8 cellular contexts compared by ENCODE assay signal in the genomic region with DNA sequence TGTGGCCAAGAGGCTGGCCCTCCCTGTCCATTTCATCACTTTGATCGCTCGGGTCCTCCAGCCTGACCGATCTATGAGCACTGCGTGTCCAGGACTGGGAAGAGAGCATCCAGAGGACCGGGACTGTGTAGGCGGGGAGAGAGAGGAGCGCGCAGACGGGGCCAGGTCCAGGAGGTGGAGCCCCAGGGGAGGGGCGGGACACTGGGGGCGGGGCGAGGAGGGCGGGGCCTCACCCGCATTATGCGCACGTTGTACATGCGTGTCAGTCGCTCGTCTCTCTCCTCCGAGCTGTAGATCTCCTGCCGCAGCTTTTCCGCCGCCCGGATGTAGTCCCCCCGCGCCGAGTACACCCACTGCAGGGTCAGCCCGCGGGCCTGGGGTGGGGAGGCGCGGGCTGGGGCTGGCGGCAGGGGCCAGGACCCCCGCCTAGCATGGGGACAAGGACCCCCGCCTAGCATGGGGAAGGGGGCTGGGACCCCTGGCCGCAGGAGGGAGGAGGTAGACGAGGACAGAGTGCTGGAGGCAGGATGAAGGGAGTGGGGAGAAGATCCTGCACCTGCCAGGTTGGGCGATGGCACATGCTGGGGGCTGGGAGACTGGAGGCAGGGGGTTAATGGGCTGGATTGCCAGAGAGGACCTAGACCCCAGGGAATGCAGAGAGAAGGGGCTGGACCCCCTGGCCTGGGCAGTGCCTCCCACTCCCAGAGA. TPM values are rescaled to one million over a fixed set of nuclear protein-coding genes. Genes with fewer than 3 reads are reported as not detected.
A peak's percentile ranks its signal among the peaks of the same experiment; 100 is the strongest.
DNase-seq lines count a peak whose midpoint lies in the region; ATAC-seq, FAIRE-seq and TF ChIP-seq lines count a peak whose summit lies in the region.

No MANE protein-coding gene starts in this region.

- H3K4me1 ChIP-seq in KMS-11 (ENCODE audit: low read depth, poor library complexity, severe bottlenecking) (peaks cover 4% of the 10 kb centered on the region), SJCRH30 (no peaks in the 10 kb centered on the region), pancreas (no peaks in the 10 kb centered on the region), thyroid gland (peaks cover 0 to 9% of the 10 kb centered on the region in 2 donors)

- ATAC-seq in GM21423 (IDR thresholded peaks at IDR 0.05; ENCODE audit: unreplicated experiment) (peak; percentile 79), pancreas (peak; percentile 69 to 96 (median 94))

- 33 to 38% methylated on average over 36 to 37 of the region's 37 CpGs for WGBS in pancreas, 2 donors
- WGBS in thyroid gland, 2 donors = 4 to 6% methylated on average over 12 to 37 of the region's 37 CpGs

- peak overlapping the region; percentile 91 for H3K27ac ChIP-seq in C4-2B
- no peak overlapping the region for H3K27ac ChIP-seq in KMS-11
- H3K27ac ChIP-seq in SJCRH30 = no peak overlapping the region
- H3K27ac ChIP-seq in pancreas = no peak overlapping the region
- no peak overlapping the region for H3K27ac ChIP-seq in thyroid gland

- H3K36me3 ChIP-seq in KMS-11 (ENCODE audit: insufficient read depth) = no peaks in the 10 kb centered on the region
- H3K36me3 ChIP-seq in SJCRH30 = no peaks in the 10 kb centered on the region
- H3K36me3 ChIP-seq in pancreas = no peaks in the 10 kb centered on the region
- H3K36me3 ChIP-seq in thyroid gland = no peaks in the 10 kb centered on the region

- no peak for TF ChIP-seq POLR2A in thyroid gland (IDR thresholded peaks at IDR 0.05)

- intact Hi-C loops in pancreas (cut with DNase I) = no loop called here
- intact Hi-C loops in thyroid gland (cut with DNase I) = no loop called here

- TF ChIP-seq CTCF in C4-2B (conservative IDR thresholded peaks at IDR 0.05) (no peak), KMS-11 (conservative IDR thresholded peaks at IDR 0.05; ENCODE audit: low read depth, low read length) (no peak), pancreas (IDR thresholded peaks at IDR 0.05) (no peak), thyroid gland (IDR thresholded peaks at IDR 0.05) (no peak)

- peak; percentile 89 to 91 for DNase-seq in SJCRH30
- peak; percentile 68 to 88 (median 78) for DNase-seq in activated naive CD4-positive, alpha-beta T cell (lab: John Stamatoyannopoulos, UW)
- peak; percentile 76 to 95 for DNase-seq in frontal cortex (ENCODE audit: low spot score in 2 of 2)
- DNase-seq in pancreas = peak in 5 of 6 donors; percentile 40 to 79 (median 62)
- DNase-seq in thyroid gland = peak; percentile 62 to 63

- H3K27me3 ChIP-seq in KMS-11 (ENCODE audit: insufficient read depth, low read depth) = peaks cover 33% of the 10 kb centered on the region
- no peaks in the 10 kb centered on the region for H3K27me3 ChIP-seq in SJCRH30
- H3K27me3 ChIP-seq in pancreas = no peaks in the 10 kb centered on the region
- H3K27me3 ChIP-seq in thyroid gland = no peaks in the 10 kb centered on the region

- H4K20me1 ChIP-seq in KMS-11 (ENCODE audit: insufficient read depth) = no peaks in the 10 kb centered on the region

- H3K9me3 ChIP-seq in SJCRH30 (replicated peaks) (no peaks in the 10 kb centered on the region), pancreas (no peaks in the 10 kb centered on the region), thyroid gland (no peaks in the 10 kb centered on the region)

- peak overlapping the region; percentile 91 for H2AFZ ChIP-seq in KMS-11 (ENCODE audit: low read depth)

- H3K4me2 ChIP-seq in KMS-11 = peak overlapping the region; percentile 88

- no peaks in the 10 kb centered on the region for H3K79me2 ChIP-seq in KMS-11 (ENCODE audit: insufficient read depth, low read depth)

- FAIRE-seq in frontal cortex (lab: Jason Lieb, UNC) (no peak), pancreas (lab: Jason Lieb, UNC) (no peak)

- peak overlapping the region; percentile 70; the same call in 1 of the 2 replicates for H3K9ac ChIP-seq in KMS-11

- H3K4me3 ChIP-seq in KMS-11 (IDR thresholded peaks at IDR 0.05; ENCODE audit: insufficient read depth, low read depth, low read length) (no peak overlapping the region), SJCRH30 (peak overlapping the region; percentile 53), pancreas (peak overlapping the region in 1 of 4 donors; percentile 22), thyroid gland (replicated peaks in 1 of 3) (peak overlapping the region in 1 of 3 donors; percentile 10)

RNA-seq across cellular contexts. Expression of a gene that starts 14.3 kb away (rescaled TPM):
- total RNA-seq in SJCRH30 (2014; rRNA removed; shearing (Covaris generic)) = 13.8 and 13.9 TPM in 2 replicates
- 9.0 TPM for total RNA-seq in frontal cortex
- total RNA-seq in pancreas = 10 to 100 TPM in 3 of 6 donors, 1 to 10 TPM in 3; 6.8 to 10.7 (median 9.0) TPM
- polyA plus RNA-seq in pancreas = 10 to 100 TPM; 14.8 to 19.7 TPM
- 10 to 100 TPM in 3 of 4 donors, 1 to 10 TPM in 1; 9.1 to 22.7 (median 12.3) TPM for total RNA-seq in thyroid gland

RNA-seq across cellular contexts. Expression of a gene that starts 14.7 kb away (rescaled TPM):
- not detected in 2 replicates for total RNA-seq in SJCRH30 (2014; rRNA removed; shearing (Covaris generic))
- 2.9 TPM for total RNA-seq in frontal cortex
- total RNA-seq in pancreas = 1 to 10 TPM in 3 of 6 donors, under 1 TPM in 3; 0.28 to 1.2 (median 0.76) TPM
- 1 to 10 TPM; 1.1 to 1.2 TPM for polyA plus RNA-seq in pancreas
- total RNA-seq in thyroid gland = under 1 TPM in 2 of 4 donors, not detected in 2; 0.22 to 0.27 TPM

RNA-seq across cellular contexts. Expression of a gene that starts 24.5 kb away (rescaled TPM):
- total RNA-seq in SJCRH30 (2014; rRNA removed; shearing (Covaris generic)) = 41.2 and 43.4 TPM in 2 replicates
- total RNA-seq in frontal cortex = 3.3 TPM
- 10 to 100 TPM in 3 of 6 donors, 1 to 10 TPM in 3; 5.7 to 49.7 (median 15.6) TPM for total RNA-seq in pancreas
- polyA plus RNA-seq in pancreas = 10 to 100 TPM; 31.7 to 39.0 TPM
- total RNA-seq in thyroid gland = 10 to 100 TPM; 12.9 to 36.3 (median 22.1) TPM

RNA-seq across cellular contexts. Expression of a gene that starts 29.6 kb away (rescaled TPM):
- not detected in 2 replicates for total RNA-seq in SJCRH30 (2014; rRNA removed; shearing (Covaris generic))
- 163 TPM for total RNA-seq in frontal cortex
- under 1 TPM; 0.23 to 0.98 (median 0.57) TPM for total RNA-seq in pancreas
- 1 to 10 TPM; 1.7 to 7.7 TPM for polyA plus RNA-seq in pancreas
- total RNA-seq in thyroid gland = under 1 TPM in 1 of 4 donors, not detected in 3; 0.93 TPM

RNA-seq across cellular contexts. Expression of a gene that starts 40.6 kb away (rescaled TPM):
- 0.10 TPM in 1 of 2 replicates, not detected in the other for total RNA-seq in SJCRH30 (2014; rRNA removed; shearing (Covaris generic))
- 0.41 TPM for total RNA-seq in frontal cortex
- under 1 TPM; 0.31 to 0.88 (median 0.63) TPM for total RNA-seq in pancreas
- 1 to 10 TPM; 1.9 to 2.0 TPM for polyA plus RNA-seq in pancreas
- under 1 TPM; 0.13 to 0.88 (median 0.50) TPM for total RNA-seq in thyroid gland
